ENCODE assay signal across 9 cellular contexts in genomic region chr5:173472164-173472563, GRCh38.
DNase-seq lines count a peak whose midpoint lies in the region; ATAC-seq, FAIRE-seq and TF ChIP-seq lines count a peak whose summit lies in the region.
"Had no signal": no experiment of that assay in that cellular context is flagged by ENCODE, and none has a peak within 500 bp of the region (broad histone marks: within the 10 kb centered on the region; RNA-seq: fewer than 3 reads in every experiment).

No MANE protein-coding gene starts in this region.

- H3K27me3 ChIP-seq in bronchial epithelial cell (ENCODE audit: control insufficient read depth, insufficient read depth, low read length) (no peaks in the 10 kb centered on the region), small intestine (ENCODE audit: control insufficient read depth in 2 of 2, insufficient read depth in 2 of 2, low read length in 2 of 2) (no peaks in the 10 kb centered on the region)

- H3K36me3 ChIP-seq in bronchial epithelial cell (ENCODE audit: control insufficient read depth, insufficient read depth, low read length) (no peaks in the 10 kb centered on the region), small intestine (ENCODE audit: control insufficient read depth in 2 of 2, insufficient read depth in 2 of 2, low read length in 2 of 2) (no peaks in the 10 kb centered on the region)

- ATAC-seq in HG02852 (IDR thresholded peaks at IDR 0.05; ENCODE audit: unreplicated experiment) = no peak

- peak; percentile 80 for FAIRE-seq in bronchial epithelial cell (lab: Jason Lieb, UNC)
- no peak for FAIRE-seq in small intestine (lab: Jason Lieb, UNC)

- H3K4me1 ChIP-seq in small intestine (ENCODE audit: control insufficient read depth in 2 of 2, insufficient read depth in 1 of 2, low read depth in 1 of 2, low read length in 1 of 2) = no peaks in the 10 kb centered on the region

- TF ChIP-seq CTCF in bronchial epithelial cell (IDR thresholded peaks at IDR 0.05; ENCODE audit: insufficient read depth, low read length, severe bottlenecking) = no peak

- WGBS in small intestine, 3 donors = 47 to 57% (median 55%) methylated on average over 3 of the region's 3 CpGs

- DNase-seq in HPDE6-E6E7 (ENCODE audit: extremely low spot score) (peak; percentile 59), bronchial epithelial cell (ENCODE audit: low read depth) (peak; percentile 80), kidney glomerular epithelial cell (lab: John Stamatoyannopoulos, UW) (peak; percentile 24), stromal cell of bone marrow (ENCODE audit: low read depth) (peak; percentile 97), NCI-H774 (lab: John Stamatoyannopoulos, UW) (no peak), small intestine (no peak)
- DNase-seq in stimulated activated CD4-positive, alpha-beta T cell treated with anti-CD3 and anti-CD28 coated beads, Interleukin-12 subunit alpha, Interleukin-12 subunit beta, amount 100 ng/mL, for 4 hours = no peak
- DNase-seq: NCI-H524 treated with DMSO at 0.1 percent for 48 hours had no signal

- H3K9me3 ChIP-seq in small intestine (ENCODE audit: control insufficient read depth, low read depth) = no peaks in the 10 kb centered on the region

- H3K4me3 ChIP-seq in bronchial epithelial cell (ENCODE audit: low read depth, low read length) (no peak overlapping the region), small intestine (ENCODE audit: low read depth in 1 of 2, low read length in 2 of 2) (no peak overlapping the region)

- no peak overlapping the region for H3K27ac ChIP-seq in small intestine (ENCODE audit: low read depth in 1 of 2, low read length in 1 of 2)

Comparison
In these comparisons a context has a peak if more than half of its experiments do, and no peak if none do; other contexts are left out.
1. DNase-seq: peak in HPDE6-E6E7 (single experiment), bronchial epithelial cell (single experiment), kidney glomerular epithelial cell (single experiment) and stromal cell of bone marrow (single experiment); none in NCI-H774 (single experiment), small intestine (single experiment) and stimulated activated CD4-positive, alpha-beta T cell treated with anti-CD3 and anti-CD28 coated beads, Interleukin-12 subunit alpha, Interleukin-12 subunit beta, amount 100 ng/mL, for 4 hours (single experiment).